ENCODE assay signal across 14 cellular contexts in the genomic region with DNA sequence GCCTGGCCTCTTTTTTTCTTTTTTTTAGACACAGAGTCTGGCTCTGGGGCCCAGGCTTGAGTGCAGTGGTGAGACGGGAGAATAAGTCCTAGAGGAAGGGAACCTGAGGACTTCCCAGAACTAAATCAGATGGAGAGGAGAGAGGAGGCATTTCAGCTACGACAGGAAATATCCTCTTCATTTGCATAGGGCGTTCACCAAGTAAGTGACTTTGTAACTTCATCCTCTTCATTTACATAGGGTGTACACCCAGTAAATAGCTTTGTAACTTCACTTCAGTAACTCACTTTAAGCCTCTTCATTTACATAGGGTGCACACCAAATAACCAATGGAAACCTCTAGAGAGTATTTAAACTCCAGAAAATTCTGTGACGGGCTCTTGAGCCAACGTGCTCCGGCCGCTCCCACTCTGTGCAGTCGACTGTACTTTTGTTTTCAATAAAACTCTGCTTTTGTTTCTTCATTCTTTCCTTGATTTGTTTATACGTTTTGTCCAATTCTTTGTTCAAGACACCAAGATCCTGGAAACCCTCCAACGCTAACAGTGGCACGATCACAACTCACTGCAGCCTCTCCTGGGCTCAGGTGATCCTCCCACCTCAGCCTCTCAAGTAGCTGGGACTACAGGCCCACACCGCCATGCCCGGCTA. TPM values are rescaled to one million over a fixed set of nuclear protein-coding genes. Genes with fewer than 3 reads are reported as not detected.
A peak's percentile ranks its signal among the peaks of the same experiment; 100 is the strongest.
DNase-seq lines count a peak whose midpoint lies in the region; ATAC-seq and TF ChIP-seq lines count a peak whose summit lies in the region.
"Had no signal": no experiment of that assay in that cellular context is flagged by ENCODE, and none has a peak within 500 bp of the region (broad histone marks: within the 10 kb centered on the region; RNA-seq: fewer than 3 reads in every experiment).

No MANE protein-coding gene starts in this region.

- no peak for DNase-seq in activated CD4-positive, alpha-beta T cell treated with anti-CD3 and anti-CD28 coated beads for 36 hours
- DNase-seq in activated CD4-positive, alpha-beta T cell treated with anti-CD3 and anti-CD28 coated beads, Interleukin-2, amount 50 U/mL, for 4 hours = no peak
- peak; percentile 48 for DNase-seq in NOMO-1 treated with DMSO at 0.1 percent for 48 hours (lab: John Stamatoyannopoulos, UW; ENCODE audit: unreplicated experiment)
- DNase-seq in thyroid gland = peak in 1 of 2 donors; percentile 18
- DNase-seq in NCI-H1694 (lab: John Stamatoyannopoulos, UW) = no peak
- no peak for DNase-seq in UCSD-AML1 (lab: John Stamatoyannopoulos, UW; ENCODE audit: unreplicated experiment)
- DNase-seq: effector memory CD4-positive, alpha-beta T cell; HCEC 1CT; mesenchymal stem cell; NCI-H446; stimulated activated CD4-positive, alpha-beta T cell treated with anti-CD3 and anti-CD28 coated beads, Interleukin-4, amount 100 ng/mL, for 4 hours; T-cell had no signal

- no peaks in the 10 kb centered on the region for H3K36me3 ChIP-seq in esophagus (ENCODE audit: control insufficient read depth in 2 of 2, insufficient read depth in 2 of 2, low read length in 1 of 2)
- no peaks in the 10 kb centered on the region for H3K36me3 ChIP-seq in thyroid gland

- H3K4me3 ChIP-seq in esophagus (ENCODE audit: low read depth in 1 of 2, low read length in 2 of 2) = no peak overlapping the region
- no peak overlapping the region for H3K4me3 ChIP-seq in thyroid gland (replicated peaks in 1 of 3)

- TF ChIP-seq POLR2A in thyroid gland (IDR thresholded peaks at IDR 0.05) = no peak

- 45 to 47% methylated on average over 13 of the region's 13 CpGs for WGBS in esophagus, 2 donors
- WGBS in thyroid gland, 2 donors = 24 to 37% methylated on average over 13 of the region's 13 CpGs

- no peaks in the 10 kb centered on the region for H3K9me3 ChIP-seq in esophagus (ENCODE audit: control insufficient read depth in 2 of 2, insufficient read depth in 1 of 2, low read depth in 1 of 2, low read length in 1 of 2)
- H3K9me3 ChIP-seq in thyroid gland = no peaks in the 10 kb centered on the region

- H3K27me3 Mint-ChIP-seq in activated CD4-positive, alpha-beta T cell treated with anti-CD3 and anti-CD28 coated beads for 36 hours = no peaks in the 10 kb centered on the region
- H3K27me3 Mint-ChIP-seq: T-cell had no signal

- TF ChIP-seq CTCF in thyroid gland (IDR thresholded peaks at IDR 0.05) = no peak

- H3K27ac ChIP-seq in esophagus (ENCODE audit: low read depth in 2 of 2, low read length in 1 of 2) = peak overlapping the region; percentile 92 to 98
- peak overlapping the region in 2 of 3 donors; percentile 46 to 69 for H3K27ac ChIP-seq in thyroid gland

- CTCF ChIA-PET in activated CD4-positive, alpha-beta T cell treated with anti-CD3 and anti-CD28 coated beads for 36 hours (lab: Charles Lee) = interaction anchor here (0.7 to 1.0 kb wide), 2 partner anchors 8 to 78 kb away, joined by 3 to 5 read pairs; no protein-coding TSS in a partner anchor

- H3K4me1 Mint-ChIP-seq in activated CD4-positive, alpha-beta T cell treated with anti-CD3 and anti-CD28 coated beads for 36 hours = peaks cover 10% of the 10 kb centered on the region

- H3K4me3 Mint-ChIP-seq in activated CD4-positive, alpha-beta T cell treated with anti-CD3 and anti-CD28 coated beads for 36 hours = no peak overlapping the region
- H3K4me3 Mint-ChIP-seq: T-cell had no signal

- no peaks in the 10 kb centered on the region for H3K9me3 Mint-ChIP-seq in activated CD4-positive, alpha-beta T cell treated with anti-CD3 and anti-CD28 coated beads for 36 hours (ENCODE audit: low read depth)
- H3K9me3 Mint-ChIP-seq: T-cell had no signal

- no peaks in the 10 kb centered on the region for H3K36me3 Mint-ChIP-seq in activated CD4-positive, alpha-beta T cell treated with anti-CD3 and anti-CD28 coated beads for 36 hours (ENCODE audit: low read depth)
- H3K36me3 Mint-ChIP-seq: T-cell had no signal

- H3K27ac Mint-ChIP-seq in activated CD4-positive, alpha-beta T cell treated with anti-CD3 and anti-CD28 coated beads for 36 hours = peak overlapping the region; percentile 38
- H3K27ac Mint-ChIP-seq: T-cell had no signal

- no peak for ATAC-seq in activated CD4-positive, alpha-beta T cell treated with anti-CD3 and anti-CD28 coated beads for 36 hours
- no peak for ATAC-seq in GM18517 (IDR thresholded peaks at IDR 0.05; ENCODE audit: unreplicated experiment)

- H3K27me3 ChIP-seq in esophagus (ENCODE audit: control insufficient read depth in 1 of 2, insufficient read depth in 2 of 2, low read length in 2 of 2) (no peaks in the 10 kb centered on the region), thyroid gland (no peaks in the 10 kb centered on the region)

- intact Hi-C loops in activated CD4-positive, alpha-beta T cell treated with anti-CD3 and anti-CD28 coated beads for 36 hours (cut with DNase I, micrococcal nuclease) = no loop called here
- intact Hi-C loops in thyroid gland (cut with DNase I) = no loop called here

- POLR2A ChIA-PET in activated CD4-positive, alpha-beta T cell treated with anti-CD3 and anti-CD28 coated beads for 36 hours (lab: Charles Lee) = no interaction called here

- H3K4me1 ChIP-seq in esophagus (ENCODE audit: control insufficient read depth in 2 of 2, insufficient read depth in 2 of 2, low read length in 1 of 2) (peaks cover 0 to 2% of the 10 kb centered on the region in 2 donors), thyroid gland (peaks cover 3 to 9% of the 10 kb centered on the region in 2 donors)

RNA-seq across cellular contexts. Expression of gene ANKRD9, which starts 21.4 kb away (rescaled TPM):
- 1 to 10 TPM; 4.8 to 9.3 TPM for total RNA-seq in activated CD4-positive, alpha-beta T cell treated with anti-CD3 and anti-CD28 coated beads for 36 hours
- 10 to 100 TPM; 12.5 to 12.9 TPM for polyA plus RNA-seq in esophagus
- total RNA-seq in thyroid gland = 10 to 100 TPM; 36.4 to 62.8 (median 55.0) TPM
